Comparison of ENCODE assay signal across 19 cellular contexts in genomic region chr16:16162591-16162990, GRCh38.
DNase-seq lines count a peak whose midpoint lies in the region; ATAC-seq and TF ChIP-seq lines count a peak whose summit lies in the region.
"Had no signal": no experiment of that assay in that cellular context is flagged by ENCODE, and none has a peak within 500 bp of the region (broad histone marks: within the 10 kb centered on the region; RNA-seq: fewer than 3 reads in every experiment).

No MANE protein-coding gene starts in this region.

- peak; percentile 39 for ATAC-seq in activated CD8-positive, alpha-beta T cell treated with anti-CD3 and anti-CD28 coated beads for 36 hours
- no peak for ATAC-seq in activated CD8-positive, alpha-beta T cell treated with anti-CD3 and anti-CD28 coated beads, Interleukin-2, amount 10 ng/mL, durations not matched to agents 7 days and 5 days
- no peak for ATAC-seq in HG03280 (IDR thresholded peaks at IDR 0.05; ENCODE audit: unreplicated experiment)

- no peak overlapping the region for H3K27ac Mint-ChIP-seq in activated CD8-positive, alpha-beta T cell treated with anti-CD3 and anti-CD28 coated beads for 36 hours
- no peak overlapping the region for H3K27ac Mint-ChIP-seq in activated CD8-positive, alpha-beta T cell treated with anti-CD3 and anti-CD28 coated beads, Interleukin-2, amount 10 ng/mL, durations not matched to agents 7 days and 5 days
- H3K27ac Mint-ChIP-seq: CD4-positive, alpha-beta T cell had no signal

- intact Hi-C loops in activated CD8-positive, alpha-beta T cell treated with anti-CD3 and anti-CD28 coated beads for 36 hours (cut with micrococcal nuclease) = no loop called here

- no peak overlapping the region for H3K4me3 Mint-ChIP-seq in activated CD8-positive, alpha-beta T cell treated with anti-CD3 and anti-CD28 coated beads for 36 hours
- no peak overlapping the region for H3K4me3 Mint-ChIP-seq in activated CD8-positive, alpha-beta T cell treated with anti-CD3 and anti-CD28 coated beads, Interleukin-2, amount 10 ng/mL, durations not matched to agents 7 days and 5 days
- H3K4me3 Mint-ChIP-seq: CD4-positive, alpha-beta T cell had no signal

- peak; percentile 22 for DNase-seq in DMS53 (lab: John Stamatoyannopoulos, UW)
- no peak for DNase-seq in DMS53 treated with DMSO at 0.1 percent for 48 hours (lab: John Stamatoyannopoulos, UW; ENCODE audit: unreplicated experiment)
- DNase-seq in activated CD8-positive, alpha-beta T cell treated with anti-CD3 and anti-CD28 coated beads for 36 hours = peak; percentile 56
- DNase-seq in activated CD8-positive, alpha-beta T cell treated with anti-CD3 and anti-CD28 coated beads, Interleukin-2, amount 10 ng/mL, durations not matched to agents 7 days and 5 days = no peak
- DNase-seq in NCI-H524 treated with DMSO at 0.1 percent for 48 hours (lab: John Stamatoyannopoulos, UW) = peak; percentile 4
- DNase-seq in stimulated activated CD8-positive, alpha-beta memory T cell treated with anti-CD3 and anti-CD28 coated beads, Interleukin-4, amount 100 ng/mL, for 48 hours = peak; percentile 36
- no peak for DNase-seq in activated CD4-positive, CD25-positive, alpha-beta regulatory T cell treated with anti-CD3 and anti-CD28 coated beads, Interleukin-2, amount 50 U/mL, for 72 hours
- DNase-seq: 8988T; CD4-positive, alpha-beta T cell; DMS79; KG1; MV-4-11; NCI-H187; NCI-H2107; NCI-H345; NCI-H526; OCI-M1; Right ventricle myocardium superior had no signal

- no peaks in the 10 kb centered on the region for H3K36me3 Mint-ChIP-seq in activated CD8-positive, alpha-beta T cell treated with anti-CD3 and anti-CD28 coated beads for 36 hours (ENCODE audit: low read depth)
- no peaks in the 10 kb centered on the region for H3K36me3 Mint-ChIP-seq in activated CD8-positive, alpha-beta T cell treated with anti-CD3 and anti-CD28 coated beads, Interleukin-2, amount 10 ng/mL, durations not matched to agents 7 days and 5 days (ENCODE audit: low read depth)

- no peaks in the 10 kb centered on the region for H3K4me1 Mint-ChIP-seq in activated CD8-positive, alpha-beta T cell treated with anti-CD3 and anti-CD28 coated beads for 36 hours (ENCODE audit: low read depth)
- H3K4me1 Mint-ChIP-seq in activated CD8-positive, alpha-beta T cell treated with anti-CD3 and anti-CD28 coated beads, Interleukin-2, amount 10 ng/mL, durations not matched to agents 7 days and 5 days (ENCODE audit: low read depth) = no peaks in the 10 kb centered on the region

- H3K9me3 Mint-ChIP-seq in activated CD8-positive, alpha-beta T cell treated with anti-CD3 and anti-CD28 coated beads for 36 hours = peaks cover 13% of the 10 kb centered on the region
- H3K9me3 Mint-ChIP-seq in activated CD8-positive, alpha-beta T cell treated with anti-CD3 and anti-CD28 coated beads, Interleukin-2, amount 10 ng/mL, durations not matched to agents 7 days and 5 days (ENCODE audit: insufficient read depth) = no peaks in the 10 kb centered on the region

- TF ChIP-seq CTCF in activated CD8-positive, alpha-beta T cell treated with anti-CD3 and anti-CD28 coated beads for 36 hours (IDR thresholded peaks at IDR 0.05) = no peak

- POLR2A ChIA-PET in activated CD8-positive, alpha-beta T cell treated with anti-CD3 and anti-CD28 coated beads for 36 hours (lab: Charles Lee) = interaction anchor here (0.8 kb wide), 1 partner anchor 135 kb away, joined by 3 read pairs; no protein-coding TSS in a partner anchor
- POLR2A ChIA-PET in activated CD8-positive, alpha-beta T cell treated with anti-CD3 and anti-CD28 coated beads, Interleukin-2, amount 10 ng/mL, durations not matched to agents 7 days and 5 days (lab: Charles Lee) = no interaction called here

- CTCF ChIA-PET in activated CD8-positive, alpha-beta T cell treated with anti-CD3 and anti-CD28 coated beads for 36 hours (lab: Charles Lee) = interaction anchor here (0.9 kb wide), 1 partner anchor 366 kb away, joined by 4 read pairs; no protein-coding TSS in a partner anchor
- CTCF ChIA-PET in activated CD8-positive, alpha-beta T cell treated with anti-CD3 and anti-CD28 coated beads, Interleukin-2, amount 10 ng/mL, durations not matched to agents 7 days and 5 days (lab: Charles Lee) = no interaction called here

- H3K27me3 Mint-ChIP-seq in activated CD8-positive, alpha-beta T cell treated with anti-CD3 and anti-CD28 coated beads for 36 hours = peaks cover 2% of the 10 kb centered on the region
- H3K27me3 Mint-ChIP-seq in activated CD8-positive, alpha-beta T cell treated with anti-CD3 and anti-CD28 coated beads, Interleukin-2, amount 10 ng/mL, durations not matched to agents 7 days and 5 days (ENCODE audit: low read depth) = no peaks in the 10 kb centered on the region

Comparison
In these comparisons a context has a peak if more than half of its experiments do, and no peak if none do; other contexts are left out.
1. DNase-seq: peak in DMS53 (single experiment), activated CD8-positive, alpha-beta T cell treated with anti-CD3 and anti-CD28 coated beads for 36 hours (single experiment), NCI-H524 treated with DMSO at 0.1 percent for 48 hours (single experiment) and stimulated activated CD8-positive, alpha-beta memory T cell treated with anti-CD3 and anti-CD28 coated beads, Interleukin-4, amount 100 ng/mL, for 48 hours (single experiment); none in DMS53 treated with DMSO at 0.1 percent for 48 hours (single experiment), activated CD8-positive, alpha-beta T cell treated with anti-CD3 and anti-CD28 coated beads, Interleukin-2, amount 10 ng/mL, durations not matched to agents 7 days and 5 days (single experiment) and activated CD4-positive, CD25-positive, alpha-beta regulatory T cell treated with anti-CD3 and anti-CD28 coated beads, Interleukin-2, amount 50 U/mL, for 72 hours (single experiment).